In genomic region chr2:218028562-218029348, GRCh38 we compare ENCODE assay signal across 14 cellular contexts. TPM values are rescaled to one million over a fixed set of nuclear protein-coding genes. Genes with fewer than 3 reads are reported as not detected.
A peak's percentile ranks its signal among the peaks of the same experiment; 100 is the strongest.
DNase-seq lines count a peak whose midpoint lies in the region; ATAC-seq, FAIRE-seq and TF ChIP-seq lines count a peak whose summit lies in the region.
"Had no signal": no experiment of that assay in that cellular context is flagged by ENCODE, and none has a peak within 500 bp of the region (broad histone marks: within the 10 kb centered on the region; RNA-seq: fewer than 3 reads in every experiment).

No MANE protein-coding gene starts in this region.

- H3K4me1 ChIP-seq in esophagus squamous epithelium: peaks cover 35 to 99% (median 51%) of the 10 kb centered on the region in 3 donors
- peaks cover 0 to 12% (median 9%) of the 10 kb centered on the region in 3 donors for H3K4me1 ChIP-seq in pancreas

- TF ChIP-seq CTCF in esophagus squamous epithelium (IDR thresholded peaks at IDR 0.05) (no peak), pancreas (IDR thresholded peaks at IDR 0.05) (no peak)

- H3K9me3 ChIP-seq in esophagus squamous epithelium (no peaks in the 10 kb centered on the region), pancreas (no peaks in the 10 kb centered on the region)
- H3K9me3 ChIP-seq: ascending aorta, BE2C had no signal

- FAIRE-seq in pancreas (lab: Jason Lieb, UNC): no peak

- H3K4me3 ChIP-seq in esophagus squamous epithelium: no peak overlapping the region
- H3K4me3 ChIP-seq in pancreas: no peak overlapping the region
- H3K4me3 ChIP-seq: ascending aorta had no signal

- H3K27ac ChIP-seq in esophagus squamous epithelium (peak overlapping the region; percentile 63 to 74 (median 68)), pancreas (no peak overlapping the region)
- H3K27ac ChIP-seq: ascending aorta had no signal

- WGBS in esophagus squamous epithelium, 2 donors: 29% methylated on average over 1 of the region's 6 CpGs; no CpG with 5 or more reads in 1 of the 2 donors
- WGBS in pancreas, 2 donors: 32 to 51% methylated on average over 6 of the region's 6 CpGs

- TF ChIP-seq POLR2A in esophagus squamous epithelium (IDR thresholded peaks at IDR 0.05): no peak

- intact Hi-C loops in esophagus squamous epithelium (cut with DNase I) (no loop called here), pancreas (cut with DNase I) (no loop called here)

- H3K36me3 ChIP-seq in esophagus squamous epithelium: no peaks in the 10 kb centered on the region
- no peaks in the 10 kb centered on the region for H3K36me3 ChIP-seq in pancreas
- H3K36me3 ChIP-seq: ascending aorta, BE2C had no signal

- DNase-seq in D341Med (ENCODE audit: low spot score) (peak; percentile 3), HuH-7 (ENCODE audit: low spot score) (peak; percentile 2), esophagus squamous epithelium (lab: John Stamatoyannopoulos, UW) (no peak), pancreas (peak in 3 of 6 donors; percentile 23 to 59 (median 54)), OCI-M2 (lab: John Stamatoyannopoulos, UW; ENCODE audit: unreplicated experiment) (no peak), HCEC 1CT (no peak), HK-2 (ENCODE audit: unreplicated experiment) (no peak)
- DNase-seq: BE2C; DMS153; NCI-H146; NCI-H345; stimulated activated CD4-positive, alpha-beta T cell treated with anti-CD3 and anti-CD28 coated beads, Interleukin-12 subunit alpha, Interleukin-12 subunit beta, amount 100 ng/mL, for 4 hours had no signal

- peak in 3 of 4 donors; percentile 27 to 40 (median 39) for ATAC-seq in pancreas

- H3K27me3 ChIP-seq in esophagus squamous epithelium: peaks cover 0 to 10% (median 0%) of the 10 kb centered on the region in 4 donors
- no peaks in the 10 kb centered on the region for H3K27me3 ChIP-seq in pancreas
- H3K27me3 ChIP-seq: ascending aorta, BE2C had no signal

RNA-seq across cellular contexts. Expression of gene TNS1, which starts 26.0 kb away (rescaled TPM):
- total RNA-seq in esophagus squamous epithelium (100 to 1,000 TPM in 1 of 4 donors, 10 to 100 TPM in 3; 34.7 to 201 (median 59.2) TPM), pancreas (100 to 1,000 TPM in 4 of 6 donors, 10 to 100 TPM in 2; 90.4 to 166 (median 114) TPM)
- 10 to 100 TPM; 38.5 to 93.7 TPM for polyA plus RNA-seq in pancreas

RNA-seq across cellular contexts. Expression of gene RUFY4, which starts 40.3 kb away (rescaled TPM):
- total RNA-seq in esophagus squamous epithelium (not detected), pancreas (under 1 TPM in 1 of 6 donors, not detected in 5; 0.31 TPM)
- polyA plus RNA-seq in pancreas: under 1 TPM in 1 of 2 donors, not detected in 1; 0.08 TPM
- total RNA-seq: ascending aorta, progenitor cell of endocrine pancreas had no signal

Comparison
In these comparisons a context has a peak if more than half of its experiments do, and no peak if none do; other contexts are left out.
1. DNase-seq: peak in D341Med (single experiment) and HuH-7 (single experiment); none in esophagus squamous epithelium (single experiment), OCI-M2 (single experiment), HCEC 1CT (single experiment) and HK-2 (single experiment).
2. H3K27ac ChIP-seq: peak in esophagus squamous epithelium (4 of 4); none in pancreas (0 of 4).